In the genomic region with DNA sequence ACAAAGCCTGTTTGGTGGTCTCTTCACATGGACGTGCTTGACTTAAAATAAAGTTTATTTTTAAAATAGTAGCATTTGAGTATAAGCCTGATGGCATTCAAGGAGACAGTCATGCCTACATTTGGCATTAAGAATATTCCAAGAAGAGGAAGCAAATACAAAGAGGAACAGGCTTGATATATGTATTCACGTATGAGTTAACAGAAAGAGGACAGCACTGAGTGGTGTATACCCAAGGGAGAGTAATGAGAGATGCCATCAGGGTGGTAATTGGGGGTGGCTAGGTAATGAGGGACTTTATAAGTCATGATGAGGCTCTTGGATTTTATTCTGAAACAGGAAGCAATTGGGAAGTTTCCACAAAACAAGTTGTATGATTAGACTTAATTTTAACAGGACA, we compare ENCODE assay signal across 27 cellular contexts.
"Had no signal": no experiment of that assay in that cellular context is flagged by ENCODE, and none has a peak within 500 bp of the region (broad histone marks: within the 10 kb centered on the region; RNA-seq: fewer than 3 reads in every experiment).

No MANE protein-coding gene starts in this region.

- H3K9me3 Mint-ChIP-seq: activated CD4-positive, alpha-beta memory T cell treated with anti-CD3 and anti-CD28 coated beads for 36 hours; activated naive CD4-positive, alpha-beta T cell treated with anti-CD3 and anti-CD28 coated beads for 36 hours; activated naive CD8-positive, alpha-beta T cell treated with anti-CD3 and anti-CD28 coated beads, Interleukin-2, amount 10 ng/mL, durations not matched to agents 7 days and 5 days; neural progenitor cell; stimulated activated naive CD8-positive, alpha-beta T cell treated with anti-CD3 and anti-CD28 coated beads, Interleukin-15, amount 100 ng/mL, for 72 hours had no signal

- H3K36me3 ChIP-seq: breast epithelium, esophagus muscularis mucosa, neural progenitor cell, prostate gland, tibial artery had no signal

- H3K79me2 ChIP-seq: hepatocyte had no signal

- H3K27me3 ChIP-seq: breast epithelium, dorsolateral prefrontal cortex, esophagus muscularis mucosa, hepatocyte, neural progenitor cell, tibial artery had no signal

- H3K4me3 ChIP-seq: breast epithelium, dorsolateral prefrontal cortex, esophagus muscularis mucosa, hepatocyte, lung, neural progenitor cell, prostate gland, tibial artery had no signal

- FAIRE-seq: colon, frontal cortex had no signal

- H3K27ac Mint-ChIP-seq: activated CD4-positive, alpha-beta memory T cell treated with anti-CD3 and anti-CD28 coated beads for 36 hours; activated naive CD4-positive, alpha-beta T cell treated with anti-CD3 and anti-CD28 coated beads for 36 hours; activated naive CD8-positive, alpha-beta T cell treated with anti-CD3 and anti-CD28 coated beads, Interleukin-2, amount 10 ng/mL, durations not matched to agents 7 days and 5 days; effector memory CD8-positive, alpha-beta T cell; immature natural killer cell; naive thymus-derived CD4-positive, alpha-beta T cell; neural progenitor cell had no signal

- H3K4me1 Mint-ChIP-seq: activated naive CD8-positive, alpha-beta T cell treated with anti-CD3 and anti-CD28 coated beads, Interleukin-2, amount 10 ng/mL, durations not matched to agents 7 days and 5 days; central memory CD8-positive, alpha-beta T cell; immature natural killer cell; naive thymus-derived CD4-positive, alpha-beta T cell; neural progenitor cell; stimulated activated naive CD8-positive, alpha-beta T cell treated with anti-CD3 and anti-CD28 coated beads, Interleukin-15, amount 100 ng/mL, for 72 hours had no signal

- H3K36me3 Mint-ChIP-seq: activated CD4-positive, alpha-beta memory T cell treated with anti-CD3 and anti-CD28 coated beads for 36 hours; activated naive CD8-positive, alpha-beta T cell treated with anti-CD3 and anti-CD28 coated beads, Interleukin-2, amount 10 ng/mL, durations not matched to agents 7 days and 5 days; immature natural killer cell; naive thymus-derived CD4-positive, alpha-beta T cell; neural progenitor cell had no signal

- H2AFZ ChIP-seq: hepatocyte, neural progenitor cell had no signal

- H3K9ac ChIP-seq: neural progenitor cell had no signal

- H3K4me2 ChIP-seq: hepatocyte, neural progenitor cell had no signal

- H3K4me3 Mint-ChIP-seq: activated CD4-positive, alpha-beta memory T cell treated with anti-CD3 and anti-CD28 coated beads for 36 hours; activated naive CD4-positive, alpha-beta T cell treated with anti-CD3 and anti-CD28 coated beads for 36 hours; activated naive CD8-positive, alpha-beta T cell treated with anti-CD3 and anti-CD28 coated beads, Interleukin-2, amount 10 ng/mL, durations not matched to agents 7 days and 5 days; central memory CD8-positive, alpha-beta T cell; effector memory CD8-positive, alpha-beta T cell; immature natural killer cell; naive thymus-derived CD4-positive, alpha-beta T cell; neural progenitor cell; stimulated activated naive CD8-positive, alpha-beta T cell treated with anti-CD3 and anti-CD28 coated beads, Interleukin-15, amount 100 ng/mL, for 72 hours had no signal

- H3K9me3 ChIP-seq: breast epithelium, esophagus muscularis mucosa, prostate gland, tibial artery had no signal

- H3K27ac ChIP-seq: breast epithelium, dorsolateral prefrontal cortex, esophagus muscularis mucosa, hepatocyte, neural progenitor cell, prostate gland, tibial artery had no signal

- H3K27me3 Mint-ChIP-seq: activated CD4-positive, alpha-beta memory T cell treated with anti-CD3 and anti-CD28 coated beads for 36 hours; activated naive CD8-positive, alpha-beta T cell treated with anti-CD3 and anti-CD28 coated beads, Interleukin-2, amount 10 ng/mL, durations not matched to agents 7 days and 5 days; central memory CD8-positive, alpha-beta T cell; effector memory CD8-positive, alpha-beta T cell; naive thymus-derived CD4-positive, alpha-beta T cell; stimulated activated naive CD8-positive, alpha-beta T cell treated with anti-CD3 and anti-CD28 coated beads, Interleukin-15, amount 100 ng/mL, for 72 hours had no signal

- DNase-seq: activated CD4-positive, alpha-beta memory T cell treated with anti-CD3 and anti-CD28 coated beads for 36 hours; activated CD4-positive, alpha-beta T cell treated with anti-CD3 and anti-CD28 coated beads for 4 hours; activated CD4-positive, CD25-positive, alpha-beta regulatory T cell; activated effector memory CD4-positive, alpha-beta T cell treated with Interleukin-2 at 50 U/mL for 16 hours; activated naive CD4-positive, alpha-beta T cell treated with anti-CD3 and anti-CD28 coated beads for 36 hours; activated naive CD8-positive, alpha-beta T cell treated with anti-CD3 and anti-CD28 coated beads, Interleukin-2, amount 10 ng/mL, durations not matched to agents 7 days and 5 days; activated T-cell treated with anti-CD3 and anti-CD28 coated beads, Interleukin-2, amount 50 U/mL, for 48 hours; amniotic stem cell; dorsolateral prefrontal cortex; effector memory CD8-positive, alpha-beta T cell; glutamatergic neuron; immature natural killer cell; naive thymus-derived CD4-positive, alpha-beta T cell; stimulated activated CD4-positive, alpha-beta T cell treated with anti-CD3 and anti-CD28 coated beads, Interleukin-4, amount 100 ng/mL, for 24 hours; stimulated activated naive CD8-positive, alpha-beta T cell treated with anti-CD3 and anti-CD28 coated beads, Interleukin-15, amount 100 ng/mL, for 72 hours; T1000; tibial artery had no signal

- H3K4me1 ChIP-seq: breast epithelium, neural progenitor cell, prostate gland had no signal

- ATAC-seq: effector memory CD8-positive, alpha-beta T cell; left lobe of liver; naive thymus-derived CD4-positive, alpha-beta T cell; stimulated activated naive CD8-positive, alpha-beta T cell treated with anti-CD3 and anti-CD28 coated beads, Interleukin-15, amount 100 ng/mL, for 72 hours had no signal
